Comparison of ENCODE assay signal across 8 cellular contexts in the genomic region with DNA sequence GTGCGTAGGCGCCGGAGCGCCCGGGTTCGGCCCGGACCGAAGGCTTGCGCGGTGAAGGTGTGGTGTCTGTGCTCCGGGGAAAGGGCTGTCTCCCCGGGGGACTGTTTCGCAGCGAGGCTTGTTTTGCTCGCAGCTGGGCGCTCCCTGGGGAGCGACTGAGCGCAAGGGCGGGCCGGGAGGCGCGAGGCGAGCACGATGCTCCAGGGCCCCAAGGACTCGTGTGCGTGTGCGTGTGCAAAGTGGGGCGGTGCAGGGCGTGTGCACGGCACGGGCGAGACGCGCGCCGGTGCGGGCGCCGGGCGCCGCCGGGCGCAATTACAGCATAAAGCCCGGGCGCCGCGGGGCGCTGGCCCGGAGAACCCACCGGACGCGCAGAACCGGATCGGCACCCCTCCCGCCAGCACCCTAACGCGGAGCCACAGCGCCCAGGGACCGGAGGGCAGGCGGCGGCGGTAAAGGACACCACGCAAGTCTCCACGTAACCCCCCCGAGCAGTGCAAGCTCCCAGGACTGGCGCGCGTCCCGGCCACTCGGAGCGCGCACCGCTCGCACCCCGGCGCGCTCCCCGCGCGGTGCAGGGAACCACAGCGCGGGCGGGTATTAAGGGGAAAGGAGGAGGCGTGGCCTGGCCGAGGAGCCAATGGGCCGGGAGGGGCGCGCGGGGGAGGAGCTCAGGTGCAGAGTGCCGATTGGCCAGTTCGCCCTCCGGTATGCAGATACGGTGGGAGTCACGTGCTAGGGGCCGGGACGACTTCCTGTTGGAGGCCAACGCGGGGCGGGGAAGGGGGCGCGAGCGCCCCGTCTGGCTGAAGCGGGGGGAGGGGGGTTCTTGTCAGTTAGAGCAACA. TPM values are rescaled to one million over a fixed set of nuclear protein-coding genes. Genes with fewer than 3 reads are reported as not detected.
DNase-seq lines count a peak whose midpoint lies in the region; ATAC-seq, FAIRE-seq and TF ChIP-seq lines count a peak whose summit lies in the region.

A gene with protein sequence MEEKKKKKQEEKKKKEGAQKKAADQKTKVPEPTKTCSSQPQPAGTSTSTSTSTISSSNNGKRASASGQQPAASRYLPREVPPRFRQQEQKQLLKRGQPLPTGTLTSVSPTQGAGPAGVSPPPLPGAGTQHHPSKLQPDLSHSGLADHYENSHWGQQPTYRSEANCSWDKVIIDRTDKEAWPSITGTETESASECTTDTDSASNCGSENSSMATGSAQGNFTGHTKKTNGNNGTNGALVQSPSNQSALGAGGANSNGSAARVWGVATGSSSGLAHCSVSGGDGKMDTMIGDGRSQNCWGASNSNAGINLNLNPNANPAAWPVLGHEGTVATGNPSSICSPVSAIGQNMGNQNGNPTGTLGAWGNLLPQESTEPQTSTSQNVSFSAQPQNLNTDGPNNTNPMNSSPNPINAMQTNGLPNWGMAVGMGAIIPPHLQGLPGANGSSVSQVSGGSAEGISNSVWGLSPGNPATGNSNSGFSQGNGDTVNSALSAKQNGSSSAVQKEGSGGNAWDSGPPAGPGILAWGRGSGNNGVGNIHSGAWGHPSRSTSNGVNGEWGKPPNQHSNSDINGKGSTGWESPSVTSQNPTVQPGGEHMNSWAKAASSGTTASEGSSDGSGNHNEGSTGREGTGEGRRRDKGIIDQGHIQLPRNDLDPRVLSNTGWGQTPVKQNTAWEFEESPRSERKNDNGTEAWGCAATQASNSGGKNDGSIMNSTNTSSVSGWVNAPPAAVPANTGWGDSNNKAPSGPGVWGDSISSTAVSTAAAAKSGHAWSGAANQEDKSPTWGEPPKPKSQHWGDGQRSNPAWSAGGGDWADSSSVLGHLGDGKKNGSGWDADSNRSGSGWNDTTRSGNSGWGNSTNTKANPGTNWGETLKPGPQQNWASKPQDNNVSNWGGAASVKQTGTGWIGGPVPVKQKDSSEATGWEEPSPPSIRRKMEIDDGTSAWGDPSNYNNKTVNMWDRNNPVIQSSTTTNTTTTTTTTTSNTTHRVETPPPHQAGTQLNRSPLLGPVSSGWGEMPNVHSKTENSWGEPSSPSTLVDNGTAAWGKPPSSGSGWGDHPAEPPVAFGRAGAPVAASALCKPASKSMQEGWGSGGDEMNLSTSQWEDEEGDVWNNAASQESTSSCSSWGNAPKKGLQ (N-terminal part only) (plus strand): TSS at position 835 of the 847 bp plus-strand sequence. CDS start 45,504 bp downstream, outside the sequence.

- peak within 1 kb of the TSS; percentile 92 for H3K4me3 Mint-ChIP-seq in WTC11

- ATAC-seq in GM18870 (IDR thresholded peaks at IDR 0.05; ENCODE audit: unreplicated experiment) (peak; percentile 78), HG03135 (IDR thresholded peaks at IDR 0.05; ENCODE audit: unreplicated experiment) (peak; percentile 83), WTC11 (peak; percentile 94)

- peaks cover 33% of the 10 kb centered on the region for H3K27me3 Mint-ChIP-seq in WTC11 (ENCODE audit: low read depth)

- H3K27me3 ChIP-seq in bronchial epithelial cell (ENCODE audit: control insufficient read depth, insufficient read depth, low read length) (peaks cover 12% of the 10 kb centered on the region), small intestine (ENCODE audit: control insufficient read depth in 2 of 2, insufficient read depth in 2 of 2, low read length in 2 of 2) (peaks cover 3 to 12% of the 10 kb centered on the region in 2 donors)

- peak; percentile 88 for DNase-seq in AG04449 (ENCODE audit: low read depth, low spot score)
- peak; percentile 99 for DNase-seq in NCI-H2227 (lab: John Stamatoyannopoulos, UW; ENCODE audit: unreplicated experiment)
- peak; percentile 100 for DNase-seq in WTC11 (ENCODE audit: low spot score)
- peak; percentile 89 for DNase-seq in bronchial epithelial cell (ENCODE audit: low read depth)
- peak; percentile 100 for DNase-seq in iPS-NIHi11 (ENCODE audit: low spot score)
- DNase-seq in small intestine: peak; percentile 98

- H3K27ac ChIP-seq in small intestine (ENCODE audit: low read depth in 1 of 2, low read length in 1 of 2): peak within 1 kb of the TSS; percentile 81 to 86

- CTCF ChIA-PET in AG04449 (lab: Yijun Ruan, JAX): interaction anchor here (1.0 to 1.3 kb wide), 3 partner anchors 19 to 61 kb away, joined by 3 to 6 read pairs (median 4); no protein-coding TSS in a partner anchor
- CTCF ChIA-PET in WTC11 (lab: Charles Lee): interaction anchor here (0.6 to 2.3 kb wide), 24 partner anchors 10 to 571 kb away, joined by 3 to 23 read pairs (median 4); no protein-coding TSS in a partner anchor

- POLR2A ChIA-PET in AG04449 (lab: Yijun Ruan, JAX): interaction anchor here (0.5 to 1.7 kb wide), 44 partner anchors 8 to 1503 kb away, joined by 3 to 11 read pairs (median 4); no protein-coding TSS in a partner anchor
- POLR2A ChIA-PET in WTC11 (lab: Charles Lee): interaction anchor here (0.6 to 1.8 kb wide), 36 partner anchors 10 to 412 kb away, joined by 3 to 14 read pairs (median 4); no protein-coding TSS in a partner anchor

- FAIRE-seq in bronchial epithelial cell (lab: Jason Lieb, UNC) (no peak), small intestine (lab: Jason Lieb, UNC) (no peak)

- H3K36me3 ChIP-seq in bronchial epithelial cell (ENCODE audit: control insufficient read depth, insufficient read depth, low read length): no peaks in the 10 kb centered on the region
- no peaks in the 10 kb centered on the region for H3K36me3 ChIP-seq in small intestine (ENCODE audit: control insufficient read depth in 2 of 2, insufficient read depth in 2 of 2, low read length in 2 of 2)

- H3K4me3 ChIP-seq in AG04449 (ENCODE audit: low read depth, low read length) (peak within 1 kb of the TSS; percentile 76), bronchial epithelial cell (ENCODE audit: low read depth, low read length) (peak within 1 kb of the TSS; percentile 51), small intestine (ENCODE audit: low read depth in 1 of 2, low read length in 2 of 2) (peak within 1 kb of the TSS; percentile 90 to 97)

- peaks cover 5% of the 10 kb centered on the region; the same call in 1 of the 2 replicates for H3K9me3 Mint-ChIP-seq in WTC11

- peaks cover 0 to 2% of the 10 kb centered on the region in 2 donors for H3K4me1 ChIP-seq in small intestine (ENCODE audit: control insufficient read depth in 2 of 2, insufficient read depth in 1 of 2, low read depth in 1 of 2, low read length in 1 of 2)

- H3K4me1 Mint-ChIP-seq in WTC11: peaks cover 55% of the 10 kb centered on the region

- peak within 1 kb of the TSS; percentile 78 for H3K27ac Mint-ChIP-seq in WTC11

- TF ChIP-seq CTCF in AG04449 (IDR thresholded peaks at IDR 0.05; ENCODE audit: insufficient read depth, low read length, missing control alignments): peak; percentile 23
- no peak for TF ChIP-seq CTCF in WTC11 (IDR thresholded peaks at IDR 0.05)
- TF ChIP-seq CTCF in bronchial epithelial cell (IDR thresholded peaks at IDR 0.05; ENCODE audit: insufficient read depth, low read length, severe bottlenecking): no peak

- WGBS in small intestine, 3 donors: 0 to 1% (median 1%) methylated on average over 69 to 104 of the region's 104 CpGs

- H3K9me3 ChIP-seq in small intestine (ENCODE audit: control insufficient read depth, low read depth): no peaks in the 10 kb centered on the region

- no peaks in the 10 kb centered on the region for H3K36me3 Mint-ChIP-seq in WTC11

TF ChIP-seq in WTC11, 78 proteins besides CTCF, POLR2A, EP300 and RAD21 (continues in another document):
- TF ChIP-seq MYBL2 (CRISPR knock-in tag; IDR thresholded peaks at IDR 0.05) (peak; percentile 65; the same call in 1 of the 2 replicates), TEAD1 (CRISPR knock-in tag; IDR thresholded peaks at IDR 0.05) (peak; percentile 76), ZNF512 (CRISPR knock-in tag; IDR thresholded peaks at IDR 0.05; ENCODE audit: borderline replicate concordance) (no peak), GRHL2 (CRISPR knock-in tag; IDR thresholded peaks at IDR 0.05; ENCODE audit: insufficient replicate concordance, severe bottlenecking) (no peak)
- TF ChIP-seq, protein P1, sequence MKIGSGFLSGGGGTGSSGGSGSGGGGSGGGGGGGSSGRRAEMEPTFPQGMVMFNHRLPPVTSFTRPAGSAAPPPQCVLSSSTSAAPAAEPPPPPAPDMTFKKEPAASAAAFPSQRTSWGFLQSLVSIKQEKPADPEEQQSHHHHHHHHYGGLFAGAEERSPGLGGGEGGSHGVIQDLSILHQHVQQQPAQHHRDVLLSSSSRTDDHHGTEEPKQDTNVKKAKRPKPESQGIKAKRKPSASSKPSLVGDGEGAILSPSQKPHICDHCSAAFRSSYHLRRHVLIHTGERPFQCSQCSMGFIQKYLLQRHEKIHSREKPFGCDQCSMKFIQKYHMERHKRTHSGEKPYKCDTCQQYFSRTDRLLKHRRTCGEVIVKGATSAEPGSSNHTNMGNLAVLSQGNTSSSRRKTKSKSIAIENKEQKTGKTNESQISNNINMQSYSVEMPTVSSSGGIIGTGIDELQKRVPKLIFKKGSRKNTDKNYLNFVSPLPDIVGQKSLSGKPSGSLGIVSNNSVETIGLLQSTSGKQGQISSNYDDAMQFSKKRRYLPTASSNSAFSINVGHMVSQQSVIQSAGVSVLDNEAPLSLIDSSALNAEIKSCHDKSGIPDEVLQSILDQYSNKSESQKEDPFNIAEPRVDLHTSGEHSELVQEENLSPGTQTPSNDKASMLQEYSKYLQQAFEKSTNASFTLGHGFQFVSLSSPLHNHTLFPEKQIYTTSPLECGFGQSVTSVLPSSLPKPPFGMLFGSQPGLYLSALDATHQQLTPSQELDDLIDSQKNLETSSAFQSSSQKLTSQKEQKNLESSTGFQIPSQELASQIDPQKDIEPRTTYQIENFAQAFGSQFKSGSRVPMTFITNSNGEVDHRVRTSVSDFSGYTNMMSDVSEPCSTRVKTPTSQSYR (CRISPR knock-in tag; IDR thresholded peaks at IDR 0.05): peak; percentile 54; the same call in 1 of the 2 replicates
- TF ChIP-seq, protein P2, sequence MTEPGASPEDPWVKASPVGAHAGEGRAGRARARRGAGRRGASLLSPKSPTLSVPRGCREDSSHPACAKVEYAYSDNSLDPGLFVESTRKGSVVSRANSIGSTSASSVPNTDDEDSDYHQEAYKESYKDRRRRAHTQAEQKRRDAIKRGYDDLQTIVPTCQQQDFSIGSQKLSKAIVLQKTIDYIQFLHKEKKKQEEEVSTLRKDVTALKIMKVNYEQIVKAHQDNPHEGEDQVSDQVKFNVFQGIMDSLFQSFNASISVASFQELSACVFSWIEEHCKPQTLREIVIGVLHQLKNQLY (CRISPR knock-in tag; IDR thresholded peaks at IDR 0.05): no peak

RNA-seq across cellular contexts. Expression of the gene that starts here (rescaled TPM):
- total RNA-seq in WTC11 (2021) (39.9 to 52.3 TPM (median 41.8 TPM) in 3 replicates), bronchial epithelial cell (0.79 and 1.3 TPM in 2 replicates)
- 1 to 10 TPM in 2 of 3 donors, under 1 TPM in 1; 0.89 to 3.5 (median 1.1) TPM for polyA plus RNA-seq in small intestine

Comparison
In these comparisons a context has a peak if more than half of its experiments do, and no peak if none do; other contexts are left out.
1. Peak in every context shown above with its lines: DNase-seq, ATAC-seq, H3K4me3 ChIP-seq and H3K27ac ChIP-seq.
2. RNA of the gene that starts here (total RNA-seq): 39.9 to 52.3 TPM in WTC11; 0.79 to 1.3 TPM in bronchial epithelial cell; every median in the first group is over 10 times any median in the second.